In genomic region chr11:124079631-124080318, GRCh38 we compare ENCODE assay signal across 1 cellular context.
A peak's percentile ranks its signal among the peaks of the same experiment; 100 is the strongest.
TF ChIP-seq lines count a peak whose summit lies in the region.

No MANE protein-coding gene starts in this region.

TF ChIP-seq in K562, 482 proteins besides CTCF, POLR2A, EP300 and RAD21 (continued from another document and continues in another):
- TF ChIP-seq ZNF311 (CRISPR knock-in tag; IDR thresholded peaks at IDR 0.05) (0 out of 2 replicates have a peak, but pooled peaks have one; percentile 33), EP400 (IDR thresholded peaks at IDR 0.05) (peak; percentile 60), PML (IDR thresholded peaks at IDR 0.05; ENCODE audit: low read length) (peak; percentile 96), GATAD2A (IDR thresholded peaks at IDR 0.05) (peak; percentile 70; the same call in 1 of the 2 replicates), ZNF586 (CRISPR knock-in tag; conservative IDR thresholded peaks at IDR 0.05) (0 out of 2 replicates have a peak, but pooled peaks have one; percentile 57), NFRKB (IDR thresholded peaks at IDR 0.05; ENCODE audit: low read depth) (peak; percentile 64; the same call in 1 of the 2 replicates), ZFP1 (CRISPR knock-in tag; IDR thresholded peaks at IDR 0.05) (0 out of 2 replicates have a peak, but pooled peaks have one; percentile 27), U2AF2 (optimal IDR thresholded peaks at IDR 0.05; ENCODE audit: low read depth, low read length) (no peak), NCOA2 (IDR thresholded peaks at IDR 0.05; ENCODE audit: partially characterized antibody in 2 of 2) (peak in 1 of 2 experiments; percentile 63), ZNF316 (IDR thresholded peaks at IDR 0.05) (peak; percentile 66), E2F3 (CRISPR knock-in tag; IDR thresholded peaks at IDR 0.05) (no peak), ARID4B (CRISPR knock-in tag; IDR thresholded peaks at IDR 0.05) (no peak), CTCFL (IDR thresholded peaks at IDR 0.05; ENCODE audit: borderline replicate concordance, insufficient read depth, low read depth, low read length, poor library complexity, severe bottlenecking) (no peak), MAZ (CRISPR knock-in tag; conservative IDR thresholded peaks at IDR 0.05 in 1 of 2, IDR thresholded peaks at IDR 0.05 in 1 of 2) (peak in 1 of 2 experiments; percentile 40; a peak in 1 of 4 replicates), ARNT (IDR thresholded peaks at IDR 0.05) (peak; percentile 71 to 92; a peak in 3 of 4 replicates), ZNF583 (CRISPR knock-in tag; IDR thresholded peaks at IDR 0.05) (0 out of 2 replicates have a peak, but pooled peaks have one; percentile 7), PRPF4 (IDR thresholded peaks at IDR 0.05; ENCODE audit: insufficient read depth, low read depth, low read length, poor library complexity, severe bottlenecking) (no peak), MYNN (IDR thresholded peaks at IDR 0.05) (peak; percentile 91), MYNN (CRISPR knock-in tag; IDR thresholded peaks at IDR 0.05) (no peak), CCNT2 (IDR thresholded peaks at IDR 0.05; ENCODE audit: borderline replicate concordance, extremely low read depth, insufficient read length, low read depth, low read length) (peak; percentile 99), DACH1 (IDR thresholded peaks at IDR 0.05; ENCODE audit: partially characterized antibody) (peak; percentile 98), NR2F6 (CRISPR knock-in tag; IDR thresholded peaks at IDR 0.05) (0 out of 2 replicates have a peak, but pooled peaks have one; percentile 73), ADNP (tag; IDR thresholded peaks at IDR 0.05) (peak; percentile 85), HNRNPUL1 (IDR thresholded peaks at IDR 0.05; ENCODE audit: low read length) (no peak), SREBF1 (IDR thresholded peaks at IDR 0.05; ENCODE audit: borderline replicate concordance, low read depth, low read length) (no peak), HDAC1 (IDR thresholded peaks at IDR 0.05) (peak in 1 of 2 experiments; percentile 57; a peak in 1 of 4 replicates), ZNF212 (CRISPR knock-in tag; IDR thresholded peaks at IDR 0.05) (0 out of 2 replicates have a peak, but pooled peaks have one; percentile 23), TCF3 (CRISPR knock-in tag; IDR thresholded peaks at IDR 0.05) (peak; percentile 96), TEAD4 (IDR thresholded peaks at IDR 0.05; ENCODE audit: low read length) (peak; percentile 99), TEAD4 (CRISPR knock-in tag; IDR thresholded peaks at IDR 0.05; ENCODE audit: borderline replicate concordance) (no peak), HNRNPL (IDR thresholded peaks at IDR 0.05; ENCODE audit: low read depth, low read length) (no peak), MITF (IDR thresholded peaks at IDR 0.05) (peak; percentile 96), ZNF253 (CRISPR knock-in tag; conservative IDR thresholded peaks at IDR 0.05) (no peak), NKRF (IDR thresholded peaks at IDR 0.05; ENCODE audit: borderline replicate concordance) (no peak), SREBF2 (CRISPR knock-in tag; IDR thresholded peaks at IDR 0.05) (no peak), TCFL5 (CRISPR knock-in tag; conservative IDR thresholded peaks at IDR 0.05) (no peak), CBFA2T3 (IDR thresholded peaks at IDR 0.05) (peak; percentile 97), ZZZ3 (IDR thresholded peaks at IDR 0.05) (no peak), MAFG (tag; conservative IDR thresholded peaks at IDR 0.05) (peak; percentile 83), NFIX (CRISPR knock-in tag; IDR thresholded peaks at IDR 0.05; ENCODE audit: low read depth) (no peak), RCOR1 (IDR thresholded peaks at IDR 0.05; ENCODE audit: borderline replicate concordance in 1 of 2, low read depth in 2 of 2, low read length in 2 of 2) (peak in 1 of 2 experiments; percentile 81; a peak in 2 of 4 replicates), CREM (IDR thresholded peaks at IDR 0.05; ENCODE audit: low read depth) (peak; percentile 85)
- TF ChIP-seq, protein P1, sequence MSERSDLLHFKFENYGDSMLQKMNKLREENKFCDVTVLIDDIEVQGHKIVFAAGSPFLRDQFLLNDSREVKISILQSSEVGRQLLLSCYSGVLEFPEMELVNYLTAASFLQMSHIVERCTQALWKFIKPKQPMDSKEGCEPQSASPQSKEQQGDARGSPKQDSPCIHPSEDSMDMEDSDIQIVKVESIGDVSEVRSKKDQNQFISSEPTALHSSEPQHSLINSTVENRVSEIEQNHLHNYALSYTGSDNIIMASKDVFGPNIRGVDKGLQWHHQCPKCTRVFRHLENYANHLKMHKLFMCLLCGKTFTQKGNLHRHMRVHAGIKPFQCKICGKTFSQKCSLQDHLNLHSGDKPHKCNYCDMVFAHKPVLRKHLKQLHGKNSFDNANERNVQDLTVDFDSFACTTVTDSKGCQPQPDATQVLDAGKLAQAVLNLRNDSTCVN (CRISPR knock-in tag; IDR thresholded peaks at IDR 0.05), result 0 out of 2 replicates have a peak, but pooled peaks have one; percentile 31
- TF ChIP-seq, protein P2, sequence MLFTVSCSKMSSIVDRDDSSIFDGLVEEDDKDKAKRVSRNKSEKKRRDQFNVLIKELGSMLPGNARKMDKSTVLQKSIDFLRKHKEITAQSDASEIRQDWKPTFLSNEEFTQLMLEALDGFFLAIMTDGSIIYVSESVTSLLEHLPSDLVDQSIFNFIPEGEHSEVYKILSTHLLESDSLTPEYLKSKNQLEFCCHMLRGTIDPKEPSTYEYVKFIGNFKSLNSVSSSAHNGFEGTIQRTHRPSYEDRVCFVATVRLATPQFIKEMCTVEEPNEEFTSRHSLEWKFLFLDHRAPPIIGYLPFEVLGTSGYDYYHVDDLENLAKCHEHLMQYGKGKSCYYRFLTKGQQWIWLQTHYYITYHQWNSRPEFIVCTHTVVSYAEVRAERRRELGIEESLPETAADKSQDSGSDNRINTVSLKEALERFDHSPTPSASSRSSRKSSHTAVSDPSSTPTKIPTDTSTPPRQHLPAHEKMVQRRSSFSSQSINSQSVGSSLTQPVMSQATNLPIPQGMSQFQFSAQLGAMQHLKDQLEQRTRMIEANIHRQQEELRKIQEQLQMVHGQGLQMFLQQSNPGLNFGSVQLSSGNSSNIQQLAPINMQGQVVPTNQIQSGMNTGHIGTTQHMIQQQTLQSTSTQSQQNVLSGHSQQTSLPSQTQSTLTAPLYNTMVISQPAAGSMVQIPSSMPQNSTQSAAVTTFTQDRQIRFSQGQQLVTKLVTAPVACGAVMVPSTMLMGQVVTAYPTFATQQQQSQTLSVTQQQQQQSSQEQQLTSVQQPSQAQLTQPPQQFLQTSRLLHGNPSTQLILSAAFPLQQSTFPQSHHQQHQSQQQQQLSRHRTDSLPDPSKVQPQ (CRISPR knock-in tag; IDR thresholded peaks at IDR 0.05; ENCODE audit: borderline replicate concordance), result 0 out of 2 replicates have a peak, but pooled peaks have one; percentile 27
- TF ChIP-seq, protein P3, sequence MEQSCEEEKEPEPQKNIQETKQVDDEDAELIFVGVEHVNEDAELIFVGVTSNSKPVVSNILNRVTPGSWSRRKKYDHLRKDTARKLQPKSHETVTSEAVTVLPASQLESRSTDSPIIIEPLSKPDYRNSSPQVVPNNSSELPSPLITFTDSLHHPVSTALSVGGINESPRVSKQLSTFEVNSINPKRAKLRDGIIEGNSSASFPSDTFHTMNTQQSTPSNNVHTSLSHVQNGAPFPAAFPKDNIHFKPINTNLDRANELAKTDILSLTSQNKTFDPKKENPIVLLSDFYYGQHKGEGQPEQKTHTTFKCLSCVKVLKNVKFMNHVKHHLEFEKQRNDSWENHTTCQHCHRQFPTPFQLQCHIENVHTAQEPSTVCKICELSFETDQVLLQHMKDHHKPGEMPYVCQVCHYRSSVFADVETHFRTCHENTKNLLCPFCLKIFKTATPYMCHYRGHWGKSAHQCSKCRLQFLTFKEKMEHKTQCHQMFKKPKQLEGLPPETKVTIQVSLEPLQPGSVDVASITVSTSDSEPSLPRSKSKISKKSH (CRISPR knock-in tag; IDR thresholded peaks at IDR 0.05), result no peak
- TF ChIP-seq, protein P4, sequence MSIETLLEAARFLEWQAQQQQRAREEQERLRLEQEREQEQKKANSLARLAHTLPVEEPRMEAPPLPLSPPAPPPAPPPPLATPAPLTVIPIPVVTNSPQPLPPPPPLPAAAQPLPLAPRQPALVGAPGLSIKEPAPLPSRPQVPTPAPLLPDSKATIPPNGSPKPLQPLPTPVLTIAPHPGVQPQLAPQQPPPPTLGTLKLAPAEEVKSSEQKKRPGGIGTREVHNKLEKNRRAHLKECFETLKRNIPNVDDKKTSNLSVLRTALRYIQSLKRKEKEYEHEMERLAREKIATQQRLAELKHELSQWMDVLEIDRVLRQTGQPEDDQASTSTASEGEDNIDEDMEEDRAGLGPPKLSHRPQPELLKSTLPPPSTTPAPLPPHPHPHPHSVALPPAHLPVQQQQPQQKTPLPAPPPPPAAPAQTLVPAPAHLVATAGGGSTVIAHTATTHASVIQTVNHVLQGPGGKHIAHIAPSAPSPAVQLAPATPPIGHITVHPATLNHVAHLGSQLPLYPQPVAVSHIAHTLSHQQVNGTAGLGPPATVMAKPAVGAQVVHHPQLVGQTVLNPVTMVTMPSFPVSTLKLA (conservative IDR thresholded peaks at IDR 0.05), result peak; percentile 58 to 82; a peak in 3 of 4 replicates
